Comparison of ENCODE assay signal across 1 cellular context in the genomic region with DNA sequence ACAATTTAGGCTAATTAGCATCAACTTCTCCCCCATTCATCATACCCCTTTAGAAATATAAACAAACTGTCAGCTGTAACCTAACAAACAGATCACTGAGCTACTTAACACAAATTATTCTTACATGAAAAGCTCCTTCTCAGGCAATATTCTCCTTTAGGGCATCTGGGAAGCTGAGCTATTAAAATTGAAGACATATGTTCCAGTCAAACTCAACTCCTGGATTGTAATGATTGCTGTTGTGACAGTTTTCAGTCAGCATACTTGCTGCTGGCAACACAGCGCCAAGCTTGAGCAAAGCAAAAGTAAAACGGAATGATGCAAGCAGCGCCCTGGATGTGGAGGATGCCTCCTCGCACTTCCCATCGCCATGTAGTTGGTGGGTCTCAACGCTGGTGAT.
TF ChIP-seq lines count a peak whose summit lies in the region.

No MANE protein-coding gene starts in this region.

TF ChIP-seq in IMR-90, 13 proteins besides CTCF, POLR2A, EP300 and RAD21 (continued from another document):
- TF ChIP-seq NFE2L2 (IDR thresholded peaks at IDR 0.05; ENCODE audit: low read depth, low read length) (no peak), MXI1 (IDR thresholded peaks at IDR 0.05; ENCODE audit: borderline replicate concordance, low read depth, low read length) (no peak), RFX5 (IDR thresholded peaks at IDR 0.05; ENCODE audit: low read depth, low read length) (no peak)
